In the genomic region with DNA sequence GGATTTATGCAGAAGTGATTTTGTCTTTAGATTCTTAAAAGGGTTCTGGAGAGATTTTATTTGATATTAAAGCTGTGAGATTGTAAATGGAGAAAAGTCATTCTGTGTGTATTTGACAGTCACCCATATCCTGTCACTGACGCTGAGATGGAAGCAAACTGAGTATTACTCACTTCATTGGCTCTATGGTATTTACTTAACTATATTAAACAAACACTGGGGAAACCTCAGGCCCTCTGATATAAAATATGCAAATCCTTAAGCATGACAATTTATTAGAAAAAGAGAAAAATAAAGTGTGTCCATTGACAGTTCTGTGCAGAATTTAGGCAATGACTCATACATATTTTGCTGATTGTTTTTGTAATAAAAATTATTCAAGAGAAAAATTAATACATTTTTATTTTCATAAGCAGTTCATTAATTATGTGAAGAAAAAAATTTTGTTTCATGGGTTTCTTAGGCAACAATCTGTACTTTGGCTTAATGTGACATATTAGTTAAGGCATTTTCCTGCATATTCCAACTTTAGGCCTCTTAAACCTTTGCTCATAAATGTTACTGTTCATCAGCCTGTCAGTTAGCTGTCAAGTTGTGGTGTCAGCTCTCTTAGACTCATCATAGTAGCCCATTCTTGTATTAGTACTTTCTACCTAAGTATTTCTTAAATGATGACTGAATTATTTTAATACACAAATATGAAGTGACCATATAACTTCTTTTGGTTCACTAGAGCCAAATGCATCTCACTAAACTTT, we compare ENCODE assay signal across 17 cellular contexts.
DNase-seq lines count a peak whose midpoint lies in the region; ATAC-seq, FAIRE-seq and TF ChIP-seq lines count a peak whose summit lies in the region.
"Had no signal": no experiment of that assay in that cellular context is flagged by ENCODE, and none has a peak within 500 bp of the region (broad histone marks: within the 10 kb centered on the region; RNA-seq: fewer than 3 reads in every experiment).

No MANE protein-coding gene starts in this region.

- no CpG with 5 or more reads among the region's 1 CpG for WGBS in IMR-90 (ENCODE audit: extremely low coverage in 2 of 2, insufficient read length in 1 of 2), 2 experiments

- no peak overlapping the region for H2AK9ac ChIP-seq in IMR-90 (replicated peaks; ENCODE audit: low read depth, low read length, poor library complexity)

- peak; percentile 89 for ATAC-seq in IMR-90 (ENCODE audit: low read depth)
- no peak for ATAC-seq in upper lobe of right lung
- no peak for ATAC-seq in stimulated activated naive CD8-positive, alpha-beta T cell treated with anti-CD3 and anti-CD28 coated beads, Interleukin-15, Interleukin-2, amounts not matched to agents 100 U/mL and 50 U/mL, for 24 hours
- ATAC-seq: activated CD4-positive, alpha-beta T cell treated with anti-CD3 and anti-CD28 coated beads for 36 hours had no signal

- H3K36me3 ChIP-seq in IMR-90 (ENCODE audit: control insufficient read depth, insufficient read depth, low read length), result no peaks in the 10 kb centered on the region
- no peaks in the 10 kb centered on the region for H3K36me3 ChIP-seq in astrocyte (ENCODE audit: insufficient read depth, low read length)
- H3K36me3 ChIP-seq in kidney (ENCODE audit: control insufficient read depth in 1 of 2, insufficient read depth in 2 of 2, low read length in 2 of 2), result no peaks in the 10 kb centered on the region
- H3K36me3 ChIP-seq in upper lobe of right lung, result no peaks in the 10 kb centered on the region
- H3K36me3 ChIP-seq: MG63 had no signal

- H4K91ac ChIP-seq in IMR-90 (ENCODE audit: insufficient read depth, low read depth, low read length), result no peak overlapping the region

- H3K4me2 ChIP-seq in IMR-90 (ENCODE audit: low read depth, low read length) (peak overlapping the region; percentile 69; the same call in 1 of the 2 replicates), astrocyte (ENCODE audit: low read length) (peak overlapping the region; percentile 34)

- H3K4me3 ChIP-seq in IMR-90 (ENCODE audit: insufficient read depth, low read depth, low read length) (no peak overlapping the region), astrocyte (ENCODE audit: insufficient read depth, low read depth, low read length) (no peak overlapping the region), kidney (ENCODE audit: low read length in 2 of 2) (no peak overlapping the region), upper lobe of right lung (no peak overlapping the region)
- H3K4me3 ChIP-seq: MG63 had no signal

- dilution Hi-C loops in IMR-90 (cut with HindIII; ENCODE audit: low sequenced_read_pairs, unreplicated experiment), result no loop called here

- H3K4me3 Mint-ChIP-seq in astrocyte (ENCODE audit: unreplicated experiment), result no peak overlapping the region
- H3K4me3 Mint-ChIP-seq: activated CD4-positive, alpha-beta T cell treated with anti-CD3 and anti-CD28 coated beads for 36 hours; B cell had no signal

- H3K27me3 ChIP-seq in IMR-90 (ENCODE audit: control insufficient read depth, insufficient read depth, low read length), result no peaks in the 10 kb centered on the region
- H3K27me3 ChIP-seq in astrocyte (ENCODE audit: insufficient read depth, low read length), result no peaks in the 10 kb centered on the region
- no peaks in the 10 kb centered on the region for H3K27me3 ChIP-seq in upper lobe of right lung
- H3K27me3 ChIP-seq: MG63 had no signal

- TF ChIP-seq POLR2A in IMR-90 (IDR thresholded peaks at IDR 0.05; ENCODE audit: low read depth, low read length), result no peak

- FAIRE-seq in astrocyte (lab: Jason Lieb, UNC) (no peak), kidney (lab: Jason Lieb, UNC) (peak; percentile 45)
- FAIRE-seq: GM19239 had no signal

- H2BK5ac ChIP-seq in IMR-90 (ENCODE audit: low read depth, low read length, poor library complexity, severe bottlenecking), result peak overlapping the region; percentile 57

- H3K27ac Mint-ChIP-seq in astrocyte (ENCODE audit: unreplicated experiment), result no peak overlapping the region
- H3K27ac Mint-ChIP-seq: activated CD4-positive, alpha-beta T cell treated with anti-CD3 and anti-CD28 coated beads for 36 hours; B cell had no signal

- H2BK15ac ChIP-seq in IMR-90 (ENCODE audit: low read depth, low read length), result no peak overlapping the region

- H3K4me1 ChIP-seq in IMR-90 (ENCODE audit: control insufficient read depth, insufficient read depth, low read length) (peaks cover 13% of the 10 kb centered on the region), astrocyte (ENCODE audit: insufficient read depth, low read length) (no peaks in the 10 kb centered on the region), kidney (ENCODE audit: control insufficient read depth in 1 of 2, insufficient read depth in 1 of 2, low read depth in 1 of 2, low read length in 2 of 2) (no peaks in the 10 kb centered on the region), upper lobe of right lung (peaks cover 6% of the 10 kb centered on the region)

- CTCF ChIA-PET in IMR-90 (lab: Yijun Ruan, JAX), result interaction anchor here (1.0 kb wide), 1 partner anchor 47 kb away, joined by 3 read pairs; no protein-coding TSS in a partner anchor

- TF ChIP-seq CTCF in IMR-90 (conservative IDR thresholded peaks at IDR 0.05; ENCODE audit: low read depth, low read length) (no peak), astrocyte (IDR thresholded peaks at IDR 0.05; ENCODE audit: insufficient read depth, low read depth, low read length) (no peak), kidney (IDR thresholded peaks at IDR 0.05; ENCODE audit: borderline replicate concordance, extremely low read depth, insufficient read depth) (no peak), upper lobe of right lung (IDR thresholded peaks at IDR 0.05) (no peak)

- H3K27ac ChIP-seq in IMR-90 (ENCODE audit: insufficient read depth, low read length), result no peak overlapping the region
- no peak overlapping the region for H3K27ac ChIP-seq in astrocyte (ENCODE audit: low read depth, low read length)
- no peak overlapping the region for H3K27ac ChIP-seq in kidney (ENCODE audit: low read depth in 2 of 2, low read length in 2 of 2)
- H3K27ac ChIP-seq in upper lobe of right lung, result no peak overlapping the region

- TF ChIP-seq RAD21 in IMR-90 (IDR thresholded peaks at IDR 0.05; ENCODE audit: low read length), result no peak

- H3K79me1 ChIP-seq in IMR-90 (ENCODE audit: low read depth in 1 of 2, low read length in 2 of 2), result peaks cover 20 to 46% of the 10 kb centered on the region in 2 experiments; a peak in 3 of 4 replicates

- H3K56ac ChIP-seq in IMR-90 (ENCODE audit: extremely low read depth, insufficient read depth, low read length), result no peak overlapping the region

- peak overlapping the region; percentile 69; the same call in 1 of the 2 replicates for H3K18ac ChIP-seq in IMR-90 (ENCODE audit: low read depth, low read length)

- H3K4ac ChIP-seq in IMR-90 (ENCODE audit: low read depth, low read length), result no peak overlapping the region

- H4K5ac ChIP-seq in IMR-90 (ENCODE audit: low read depth, low read length), result no peak overlapping the region

- H3K9me3 ChIP-seq in IMR-90 (ENCODE audit: control insufficient read depth, insufficient read depth, low read length), result no peaks in the 10 kb centered on the region
- H3K9me3 ChIP-seq in astrocyte (ENCODE audit: insufficient read depth, low read depth, low read length), result no peaks in the 10 kb centered on the region
- H3K9me3 ChIP-seq in kidney (ENCODE audit: control insufficient read depth in 1 of 2, low read length in 2 of 2), result no peaks in the 10 kb centered on the region
- H3K9me3 ChIP-seq in upper lobe of right lung, result no peaks in the 10 kb centered on the region
- H3K9me3 ChIP-seq: MG63 had no signal

- H4K8ac ChIP-seq in IMR-90 (ENCODE audit: low read depth in 2 of 2, low read length in 2 of 2), result peak overlapping the region in 1 of 2 experiments; percentile 70; a peak in 2 of 4 replicates

- H3K9ac ChIP-seq in IMR-90 (ENCODE audit: low read depth, low read length), result no peak overlapping the region; the same call in 1 of the 2 replicates
- H3K9ac ChIP-seq in astrocyte (ENCODE audit: low read length), result no peak overlapping the region
- H3K9ac ChIP-seq in kidney (ENCODE audit: low read length in 2 of 2), result no peak overlapping the region

- in situ Hi-C loops in IMR-90 (cut with MboI; ENCODE audit: low sequenced_read_pairs), result no loop called here

- H2BK120ac ChIP-seq in IMR-90 (ENCODE audit: low read depth, low read length), result peak overlapping the region; percentile 57

- no peaks in the 10 kb centered on the region for H3K36me3 Mint-ChIP-seq in astrocyte (ENCODE audit: low read depth, unreplicated experiment)

- 0 out of 2 replicates have a peak overlapping the region, but pooled peaks have one; percentile 47 for H2BK20ac ChIP-seq in IMR-90 (ENCODE audit: low read depth, low read length)

- POLR2A ChIA-PET in IMR-90 (lab: Charles Lee; ENCODE audit: unreplicated experiment), result no interaction called here

- H3K9me1 ChIP-seq in IMR-90 (ENCODE audit: insufficient read depth, low read length), result peaks cover 7% of the 10 kb centered on the region

- H4K20me1 ChIP-seq in IMR-90 (ENCODE audit: insufficient read depth, low read length) (peaks cover 6% of the 10 kb centered on the region; the same call in 1 of the 2 replicates), astrocyte (ENCODE audit: insufficient read depth, low read length) (no peaks in the 10 kb centered on the region)

- peak overlapping the region; percentile 33; the same call in 1 of the 2 replicates for H2AK5ac ChIP-seq in IMR-90 (ENCODE audit: low read depth, low read length)

- no peaks in the 10 kb centered on the region for H3K27me3 Mint-ChIP-seq in astrocyte (ENCODE audit: low read depth, unreplicated experiment)
- H3K27me3 Mint-ChIP-seq: activated CD4-positive, alpha-beta T cell treated with anti-CD3 and anti-CD28 coated beads for 36 hours; B cell had no signal

- peak overlapping the region; percentile 69; the same call in 1 of the 2 replicates for H3K23ac ChIP-seq in IMR-90 (ENCODE audit: low read depth, low read length)

- H3K9me3 Mint-ChIP-seq in astrocyte (ENCODE audit: unreplicated experiment), result peaks cover 1% of the 10 kb centered on the region

- DNase-seq in AG08395 (ENCODE audit: low spot score) (peak; percentile 31), IMR-90 (peak; percentile 64), astrocyte (ENCODE audit: low read depth) (peak; percentile 47), kidney (no peak), upper lobe of right lung (no peak), superior temporal gyrus (ENCODE audit: extremely low spot score) (no peak)
- no peak for DNase-seq in stimulated activated naive CD8-positive, alpha-beta T cell treated with anti-CD3 and anti-CD28 coated beads, Interleukin-15, Interleukin-2, amounts not matched to agents 100 U/mL and 50 U/mL, for 24 hours
- DNase-seq in activated CD4-positive, CD25-positive, alpha-beta regulatory T cell treated with anti-CD3 and anti-CD28 coated beads, Interleukin-2, amount 50 U/mL, for 72 hours, result no peak
- DNase-seq: activated CD4-positive, alpha-beta T cell treated with anti-CD3 and anti-CD28 coated beads for 36 hours; activated T-cell treated with anti-CD3 and anti-CD28 coated beads, Interleukin-2, amount 50 U/mL, for 48 hours; GOT3; islet precursor cell; MG63; NCI-H2081 treated with DMSO at 0.1 percent for 48 hours; stimulated activated CD4-positive, alpha-beta T cell treated with anti-CD3 and anti-CD28 coated beads, Interleukin-2, amount 100 ng/mL, for 24 hours had no signal

- H3K79me2 ChIP-seq in astrocyte (ENCODE audit: insufficient read depth, low read length), result no peaks in the 10 kb centered on the region

- no TSS peak for BruUV-seq in IMR-90 (replicated peaks; lab: Mats Ljungman, UMichigan)

- intact Hi-C loops in IMR-90 (cut with micrococcal nuclease) (no loop called here), kidney (cut with DNase I) (no loop called here), upper lobe of right lung (cut with DNase I) (no loop called here)

- H3K14ac ChIP-seq in IMR-90 (replicated peaks; ENCODE audit: low read depth, low read length), result 0 out of 2 replicates have a peak overlapping the region, but pooled peaks have one; percentile 29

- H2AFZ ChIP-seq in IMR-90 (replicated peaks; ENCODE audit: low read length, poor library complexity) (no peak overlapping the region), astrocyte (ENCODE audit: low read depth, low read length) (no peak overlapping the region)

- peaks cover 5% of the 10 kb centered on the region for H3K4me1 Mint-ChIP-seq in astrocyte (ENCODE audit: low read depth, unreplicated experiment)
- H3K4me1 Mint-ChIP-seq: activated CD4-positive, alpha-beta T cell treated with anti-CD3 and anti-CD28 coated beads for 36 hours; B cell had no signal

Comparison
In these comparisons a context has a peak if more than half of its experiments do, and no peak if none do; other contexts are left out.
1. DNase-seq: peak in AG08395 (single experiment), IMR-90 (single experiment) and astrocyte (single experiment); none in kidney (single experiment), upper lobe of right lung (single experiment), stimulated activated naive CD8-positive, alpha-beta T cell treated with anti-CD3 and anti-CD28 coated beads, Interleukin-15, Interleukin-2, amounts not matched to agents 100 U/mL and 50 U/mL, for 24 hours (single experiment), superior temporal gyrus (single experiment) and activated CD4-positive, CD25-positive, alpha-beta regulatory T cell treated with anti-CD3 and anti-CD28 coated beads, Interleukin-2, amount 50 U/mL, for 72 hours (single experiment).